32 cellular contexts compared by ENCODE assay signal in genomic region chr10:11754620-11755019, GRCh38.
"Had no signal": no experiment of that assay in that cellular context is flagged by ENCODE, and none has a peak within 500 bp of the region (broad histone marks: within the 10 kb centered on the region; RNA-seq: fewer than 3 reads in every experiment).

No MANE protein-coding gene starts in this region.

- H3K9me3 Mint-ChIP-seq: dendritic cell treated with granulocyte-macrophage colony-stimulating factor and Interleukin-4, amounts not matched to agents 40 ng/mL and 50 ng/mL, for 4 days; immature natural killer cell; memory B cell; mesothelial cell of epicardium; naive B cell; natural killer cell treated with Interleukin-12 subunit alpha and Interleukin-12 subunit beta and Interleukin-15 and Interleukin-18, amount 100 ng/mL, for 72 hours; neural crest cell; stimulated activated effector memory CD8-positive, alpha-beta T cell treated with anti-CD3 and anti-CD28 coated beads, Interleukin-12 subunit alpha, Interleukin-12 subunit beta, amount 100 ng/mL, for 72 hours had no signal

- H3K36me3 ChIP-seq: colonic mucosa, thoracic aorta had no signal

- H3K9me3 ChIP-seq: colonic mucosa, esophagus squamous epithelium, mucosa of descending colon, neutrophil, right atrium auricular region, sigmoid colon, thoracic aorta, tibial nerve, upper lobe of left lung, vagina had no signal

- ATAC-seq: left colon; mucosa of descending colon; natural killer cell treated with Interleukin-12 subunit alpha and Interleukin-12 subunit beta and Interleukin-15 and Interleukin-18, amount 100 ng/mL, for 72 hours; stimulated activated effector memory CD8-positive, alpha-beta T cell treated with anti-CD3 and anti-CD28 coated beads, Interleukin-12 subunit alpha, Interleukin-12 subunit beta, amount 100 ng/mL, for 72 hours; stimulated activated naive CD8-positive, alpha-beta T cell treated with anti-CD3 and anti-CD28 coated beads, Interleukin-15, Interleukin-2, amounts not matched to agents 100 U/mL and 50 U/mL, for 24 hours had no signal

- DNase-seq: colonic mucosa; effector memory CD4-positive, alpha-beta T cell; erythroblast; esophagus squamous epithelium; foreskin melanocyte; hypothalamus; immature natural killer cell; islet precursor cell; kidney glomerular epithelial cell; left colon; left ventricle myocardium superior; mucosa of descending colon; naive B cell; sigmoid colon; stimulated activated CD4-positive, alpha-beta T cell treated with anti-CD3 and anti-CD28 coated beads, Interleukin-2, amount 100 ng/mL, for 24 hours; stimulated activated CD4-positive, alpha-beta T cell treated with anti-CD3 and anti-CD28 coated beads, Interleukin-4, amount 100 ng/mL, for 24 hours; stimulated activated naive CD8-positive, alpha-beta T cell treated with anti-CD3 and anti-CD28 coated beads, Interleukin-15, Interleukin-2, amounts not matched to agents 100 U/mL and 50 U/mL, for 24 hours; upper lobe of left lung had no signal

- H3K4me3 Mint-ChIP-seq: dendritic cell treated with granulocyte-macrophage colony-stimulating factor and Interleukin-4, amounts not matched to agents 40 ng/mL and 50 ng/mL, for 4 days; immature natural killer cell; memory B cell; mesothelial cell of epicardium; natural killer cell treated with Interleukin-12 subunit alpha and Interleukin-12 subunit beta and Interleukin-15 and Interleukin-18, amount 100 ng/mL, for 72 hours; neural crest cell; stimulated activated effector memory CD8-positive, alpha-beta T cell treated with anti-CD3 and anti-CD28 coated beads, Interleukin-12 subunit alpha, Interleukin-12 subunit beta, amount 100 ng/mL, for 72 hours had no signal

- H3K4me1 Mint-ChIP-seq: immature natural killer cell; stimulated activated effector memory CD8-positive, alpha-beta T cell treated with anti-CD3 and anti-CD28 coated beads, Interleukin-12 subunit alpha, Interleukin-12 subunit beta, amount 100 ng/mL, for 72 hours had no signal

- H3K27me3 ChIP-seq: colonic mucosa, esophagus squamous epithelium, neutrophil, right atrium auricular region, sigmoid colon, tibial nerve, upper lobe of left lung, vagina had no signal

- H3K27me3 Mint-ChIP-seq: dendritic cell treated with granulocyte-macrophage colony-stimulating factor and Interleukin-4, amounts not matched to agents 40 ng/mL and 50 ng/mL, for 4 days; memory B cell; naive B cell; natural killer cell treated with Interleukin-12 subunit alpha and Interleukin-12 subunit beta and Interleukin-15 and Interleukin-18, amount 100 ng/mL, for 72 hours had no signal

- H3K9ac ChIP-seq: parathyroid adenoma had no signal

- H3K4me3 ChIP-seq: colonic mucosa, esophagus squamous epithelium, lung, mucosa of descending colon, right atrium auricular region, sigmoid colon, thoracic aorta, tibial nerve, upper lobe of left lung, vagina had no signal

- H3K27ac Mint-ChIP-seq: dendritic cell treated with granulocyte-macrophage colony-stimulating factor and Interleukin-4, amounts not matched to agents 40 ng/mL and 50 ng/mL, for 4 days; immature natural killer cell; memory B cell; mesothelial cell of epicardium; natural killer cell treated with Interleukin-12 subunit alpha and Interleukin-12 subunit beta and Interleukin-15 and Interleukin-18, amount 100 ng/mL, for 72 hours; progenitor cell of endocrine pancreas; stimulated activated effector memory CD8-positive, alpha-beta T cell treated with anti-CD3 and anti-CD28 coated beads, Interleukin-12 subunit alpha, Interleukin-12 subunit beta, amount 100 ng/mL, for 72 hours had no signal

- H3K27ac ChIP-seq: colonic mucosa, neutrophil, parathyroid adenoma, sigmoid colon, thoracic aorta, vagina had no signal

- H3K4me1 ChIP-seq: colonic mucosa had no signal

- H3K36me3 Mint-ChIP-seq: immature natural killer cell; natural killer cell treated with Interleukin-12 subunit alpha and Interleukin-12 subunit beta and Interleukin-15 and Interleukin-18, amount 100 ng/mL, for 72 hours; stimulated activated effector memory CD8-positive, alpha-beta T cell treated with anti-CD3 and anti-CD28 coated beads, Interleukin-12 subunit alpha, Interleukin-12 subunit beta, amount 100 ng/mL, for 72 hours had no signal
